22 cellular contexts compared by ENCODE assay signal in genomic region chr3:62365311-62366092, GRCh38. TPM values are rescaled to one million over a fixed set of nuclear protein-coding genes. Genes with fewer than 3 reads are reported as not detected.
"Had no signal": no experiment of that assay in that cellular context is flagged by ENCODE, and none has a peak within 500 bp of the region (broad histone marks: within the 10 kb centered on the region; RNA-seq: fewer than 3 reads in every experiment).

No MANE protein-coding gene starts in this region.

- H3K4me1 ChIP-seq: ascending aorta had no signal

- DNase-seq: activated CD4-positive, alpha-beta T cell treated with anti-CD3 and anti-CD28 coated beads, Interleukin-2, amount 50 U/mL, for 48 hours; activated CD4-positive, CD25-positive, alpha-beta regulatory T cell treated with anti-CD3 and anti-CD28 coated beads, Interleukin-2, amount 50 U/mL, for 72 hours; activated CD8-positive, alpha-beta memory T cell treated with anti-CD3 and anti-CD28 coated beads, Interleukin-2, amount 10 ng/mL, durations not matched to agents 7 days and 5 days; activated naive CD4-positive, alpha-beta T cell treated with anti-CD3 and anti-CD28 coated beads for 36 hours; activated T-cell treated with anti-CD3 and anti-CD28 coated beads, Interleukin-2, amount 50 U/mL, for 1 hour; left ventricle myocardium superior; mesenchymal stem cell; natural killer cell; right cardiac atrium; stimulated activated CD4-positive, alpha-beta T cell treated with anti-CD3 and anti-CD28 coated beads, Interleukin-15, amount 100 ng/mL, for 24 hours; stimulated activated CD4-positive, alpha-beta T cell treated with anti-CD3 and anti-CD28 coated beads, Interleukin-4, amount 100 ng/mL, for 1 hour; stimulated activated naive B cell treated with anti-CD40 and anti-IgM and Interleukin-4, amounts not matched to agents 10 μg/mL and 1 μg/mL and 100 μg/mL, for 72 hours; tibial artery; uterus had no signal

- H3K4me3 Mint-ChIP-seq: activated CD8-positive, alpha-beta memory T cell treated with anti-CD3 and anti-CD28 coated beads, Interleukin-2, amount 10 ng/mL, durations not matched to agents 7 days and 5 days; activated naive CD4-positive, alpha-beta T cell treated with anti-CD3 and anti-CD28 coated beads for 36 hours; natural killer cell; stimulated activated naive B cell treated with anti-CD40 and anti-IgM and Interleukin-4, amounts not matched to agents 10 μg/mL and 1 μg/mL and 100 μg/mL, for 72 hours; T-helper 2 cell treated with Interferon-gamma antibody and Interleukin-4, amounts not matched to agents 5 μg/mL and 100 μg/mL, for 36 hours had no signal

- H3K4me1 Mint-ChIP-seq: activated CD8-positive, alpha-beta memory T cell treated with anti-CD3 and anti-CD28 coated beads, Interleukin-2, amount 10 ng/mL, durations not matched to agents 7 days and 5 days; natural killer cell had no signal

- H3K27ac Mint-ChIP-seq: activated CD8-positive, alpha-beta memory T cell treated with anti-CD3 and anti-CD28 coated beads, Interleukin-2, amount 10 ng/mL, durations not matched to agents 7 days and 5 days; activated naive CD4-positive, alpha-beta T cell treated with anti-CD3 and anti-CD28 coated beads for 36 hours; activated T-helper 2 cell treated with anti-CD3 and anti-CD28 coated beads, Interferon-gamma antibody, Interleukin-2, Interleukin-4, amounts not matched to agents 10 μg/mL and 5 μg/mL and 100 μg/mL, durations not matched to agents 14 hours and 24 hours and 36 hours; natural killer cell; stimulated activated naive B cell treated with anti-CD40 and anti-IgM and Interleukin-4, amounts not matched to agents 10 μg/mL and 1 μg/mL and 100 μg/mL, for 72 hours; T-helper 2 cell treated with Interferon-gamma antibody and Interleukin-4, amounts not matched to agents 5 μg/mL and 100 μg/mL, for 36 hours had no signal

- H3K36me3 Mint-ChIP-seq: natural killer cell; stimulated activated naive B cell treated with anti-CD40 and anti-IgM and Interleukin-4, amounts not matched to agents 10 μg/mL and 1 μg/mL and 100 μg/mL, for 72 hours had no signal

- H3K9me3 ChIP-seq: ascending aorta, tibial artery, uterus had no signal

- ATAC-seq: activated CD8-positive, alpha-beta memory T cell treated with anti-CD3 and anti-CD28 coated beads, Interleukin-2, amount 10 ng/mL, durations not matched to agents 7 days and 5 days; esophagus mucosa; left ventricle myocardium superior; natural killer cell; right cardiac atrium; stimulated activated naive B cell treated with anti-CD40 and anti-IgM and Interleukin-4, amounts not matched to agents 10 μg/mL and 1 μg/mL and 100 μg/mL, for 72 hours had no signal

- H3K9me3 Mint-ChIP-seq: activated naive CD4-positive, alpha-beta T cell treated with anti-CD3 and anti-CD28 coated beads for 36 hours; T-helper 2 cell treated with Interferon-gamma antibody and Interleukin-4, amounts not matched to agents 5 μg/mL and 100 μg/mL, for 36 hours had no signal

- H3K36me3 ChIP-seq: ascending aorta, tibial artery, uterus had no signal

- H3K4me3 ChIP-seq: ascending aorta, skin epidermis, tibial artery, uterus had no signal

- H3K27ac ChIP-seq: ascending aorta, skin epidermis, tibial artery, uterus had no signal

RNA-seq across cellular contexts. Expression of gene FEZF2, which starts 7.8 kb away (rescaled TPM):
- total RNA-seq: activated CD8-positive, alpha-beta memory T cell treated with anti-CD3 and anti-CD28 coated beads, Interleukin-2, amount 10 ng/mL, durations not matched to agents 7 days and 5 days; activated naive CD4-positive, alpha-beta T cell treated with anti-CD3 and anti-CD28 coated beads for 36 hours; activated T-helper 2 cell treated with anti-CD3 and anti-CD28 coated beads, Interferon-gamma antibody, Interleukin-2, Interleukin-4, amounts not matched to agents 10 μg/mL and 5 μg/mL and 100 μg/mL, durations not matched to agents 14 hours and 24 hours and 36 hours; ascending aorta; dermis microvascular lymphatic vessel endothelial cell; esophagus mucosa; kidney epithelial cell; left ventricle myocardium superior; natural killer cell; posterior vena cava; right cardiac atrium; uterus had no signal
- polyA plus RNA-seq: right cardiac atrium had no signal
